In genomic region chr4:183721207-183722081, GRCh38 we compare ENCODE assay signal across 9 cellular contexts.
A peak's percentile ranks its signal among the peaks of the same experiment; 100 is the strongest.
DNase-seq lines count a peak whose midpoint lies in the region; ATAC-seq, FAIRE-seq and TF ChIP-seq lines count a peak whose summit lies in the region.
"Had no signal": no experiment of that assay in that cellular context is flagged by ENCODE, and none has a peak within 500 bp of the region (broad histone marks: within the 10 kb centered on the region; RNA-seq: fewer than 3 reads in every experiment).

No MANE protein-coding gene starts in this region.

- H3K27ac ChIP-seq in right atrium auricular region (peak overlapping the region; percentile 49 to 55), small intestine (ENCODE audit: low read depth in 1 of 2, low read length in 1 of 2) (peak overlapping the region in 1 of 2 donors; percentile 45)
- H3K27ac ChIP-seq: SJSA1 had no signal

- ATAC-seq in GM18907 (IDR thresholded peaks at IDR 0.05; ENCODE audit: unreplicated experiment) = peak; percentile 25

- 24 to 28% (median 26%) methylated on average over 38 of the region's 38 CpGs for WGBS in small intestine, 3 donors

- H3K36me3 Mint-ChIP-seq in activated naive CD8-positive, alpha-beta T cell treated with anti-CD3 and anti-CD28 coated beads for 36 hours = no peaks in the 10 kb centered on the region

- no peak for FAIRE-seq in small intestine (lab: Jason Lieb, UNC)

- H3K9me3 ChIP-seq in right atrium auricular region (no peaks in the 10 kb centered on the region), small intestine (ENCODE audit: control insufficient read depth, low read depth) (no peaks in the 10 kb centered on the region)
- H3K9me3 ChIP-seq: SJSA1 had no signal

- H3K4me3 Mint-ChIP-seq in activated naive CD8-positive, alpha-beta T cell treated with anti-CD3 and anti-CD28 coated beads for 36 hours = peak overlapping the region; percentile 67

- H3K4me3 ChIP-seq in right atrium auricular region = peak overlapping the region; percentile 41 to 59
- H3K4me3 ChIP-seq in small intestine (ENCODE audit: low read depth in 1 of 2, low read length in 2 of 2) = no peak overlapping the region
- H3K4me3 ChIP-seq: SJSA1 had no signal

- H3K27me3 ChIP-seq in right atrium auricular region = no peaks in the 10 kb centered on the region
- peaks cover 0 to 4% of the 10 kb centered on the region in 2 donors for H3K27me3 ChIP-seq in small intestine (ENCODE audit: control insufficient read depth in 2 of 2, insufficient read depth in 2 of 2, low read length in 2 of 2)

- DNase-seq in OCI-M1 (lab: John Stamatoyannopoulos, UW) (peak; percentile 86), right atrium auricular region (ENCODE audit: low spot score) (no peak), small intestine (peak; percentile 92), NCI-H524 treated with DMSO at 0.1 percent for 48 hours (lab: John Stamatoyannopoulos, UW) (no peak), NCI-H1694 treated with DMSO at 0.1 percent for 48 hours (lab: John Stamatoyannopoulos, UW) (no peak), cerebellar cortex (ENCODE audit: low spot score) (no peak)
- DNase-seq in activated naive CD8-positive, alpha-beta T cell treated with anti-CD3 and anti-CD28 coated beads for 36 hours = peak; percentile 41

- peaks cover 0 to 11% of the 10 kb centered on the region in 2 donors for H3K4me1 ChIP-seq in right atrium auricular region
- H3K4me1 ChIP-seq in small intestine (ENCODE audit: control insufficient read depth in 2 of 2, insufficient read depth in 1 of 2, low read depth in 1 of 2, low read length in 1 of 2) = peaks cover 0 to 4% of the 10 kb centered on the region in 2 donors

- TF ChIP-seq CTCF in right atrium auricular region (IDR thresholded peaks at IDR 0.05) = peak; percentile 38 to 68

- H3K27ac Mint-ChIP-seq in activated naive CD8-positive, alpha-beta T cell treated with anti-CD3 and anti-CD28 coated beads for 36 hours = peak overlapping the region; percentile 9

- H3K4me1 Mint-ChIP-seq in activated naive CD8-positive, alpha-beta T cell treated with anti-CD3 and anti-CD28 coated beads for 36 hours = peaks cover 4% of the 10 kb centered on the region

- H3K27me3 Mint-ChIP-seq in activated naive CD8-positive, alpha-beta T cell treated with anti-CD3 and anti-CD28 coated beads for 36 hours = peaks cover 40% of the 10 kb centered on the region

- no peaks in the 10 kb centered on the region for H3K9me3 Mint-ChIP-seq in activated naive CD8-positive, alpha-beta T cell treated with anti-CD3 and anti-CD28 coated beads for 36 hours

- H3K36me3 ChIP-seq in right atrium auricular region (no peaks in the 10 kb centered on the region), small intestine (ENCODE audit: control insufficient read depth in 2 of 2, insufficient read depth in 2 of 2, low read length in 2 of 2) (no peaks in the 10 kb centered on the region)
- H3K36me3 ChIP-seq: SJSA1 had no signal

Comparison
In these comparisons a context has a peak if more than half of its experiments do, and no peak if none do; other contexts are left out.
1. DNase-seq: peak in OCI-M1 (single experiment), activated naive CD8-positive, alpha-beta T cell treated with anti-CD3 and anti-CD28 coated beads for 36 hours (single experiment) and small intestine (single experiment); none in right atrium auricular region (single experiment), NCI-H524 treated with DMSO at 0.1 percent for 48 hours (single experiment), NCI-H1694 treated with DMSO at 0.1 percent for 48 hours (single experiment) and cerebellar cortex (single experiment).
2. H3K4me3 ChIP-seq: peak in right atrium auricular region (2 of 2); none in small intestine (0 of 2).